In genomic region chr15:52745326-52746161, GRCh38 we compare ENCODE assay signal across 19 cellular contexts. TPM values are rescaled to one million over a fixed set of nuclear protein-coding genes. Genes with fewer than 3 reads are reported as not detected.
"Had no signal": no experiment of that assay in that cellular context is flagged by ENCODE, and none has a peak within 500 bp of the region (broad histone marks: within the 10 kb centered on the region; RNA-seq: fewer than 3 reads in every experiment).

No MANE protein-coding gene starts in this region.

- H3K9me3 ChIP-seq: left ventricle myocardium inferior, spleen, transverse colon had no signal

- H3K27ac ChIP-seq: left ventricle myocardium inferior, spleen, transverse colon had no signal

- H3K4me3 ChIP-seq: left ventricle myocardium inferior, spleen, transverse colon had no signal

- H3K36me3 ChIP-seq: left ventricle myocardium inferior, spleen, transverse colon had no signal

- H3K4me1 ChIP-seq: left ventricle myocardium inferior, spleen, transverse colon had no signal

- DNase-seq: activated CD4-positive, alpha-beta T cell treated with anti-CD3 and anti-CD28 coated beads for 1 hour; activated CD4-positive, alpha-beta T cell treated with anti-CD3 and anti-CD28 coated beads, Interleukin-2, amount 50 U/mL, for 48 hours; activated gamma-delta T cell; activated T-cell treated with anti-CD3 and anti-CD28 coated beads, Interleukin-2, amount 50 U/mL, for 4 hours; amygdala; effector memory CD4-positive, alpha-beta T cell; erythroblast; islet precursor cell; left ventricle myocardium inferior; mesenchymal stem cell; nephron progenitor cell; spleen; stimulated activated CD4-positive, alpha-beta T cell treated with anti-CD3 and anti-CD28 coated beads, Interleukin-1b, Interleukin-23, amount 100 ng/mL, for 48 hours; stimulated activated naive B cell treated with anti-CD40 and anti-IgM and Interleukin-4, amounts not matched to agents 10 μg/mL and 1 μg/mL and 100 μg/mL, for 72 hours; transverse colon had no signal

RNA-seq across cellular contexts. Expression of gene ONECUT1, which starts 44.6 kb away (rescaled TPM):
- total RNA-seq: left ventricle myocardium inferior, osteoblast, pulmonary artery endothelial cell, sciatic nerve, spleen, subcutaneous adipose tissue had no signal
- polyA plus RNA-seq: spleen had no signal
